In the genomic region with DNA sequence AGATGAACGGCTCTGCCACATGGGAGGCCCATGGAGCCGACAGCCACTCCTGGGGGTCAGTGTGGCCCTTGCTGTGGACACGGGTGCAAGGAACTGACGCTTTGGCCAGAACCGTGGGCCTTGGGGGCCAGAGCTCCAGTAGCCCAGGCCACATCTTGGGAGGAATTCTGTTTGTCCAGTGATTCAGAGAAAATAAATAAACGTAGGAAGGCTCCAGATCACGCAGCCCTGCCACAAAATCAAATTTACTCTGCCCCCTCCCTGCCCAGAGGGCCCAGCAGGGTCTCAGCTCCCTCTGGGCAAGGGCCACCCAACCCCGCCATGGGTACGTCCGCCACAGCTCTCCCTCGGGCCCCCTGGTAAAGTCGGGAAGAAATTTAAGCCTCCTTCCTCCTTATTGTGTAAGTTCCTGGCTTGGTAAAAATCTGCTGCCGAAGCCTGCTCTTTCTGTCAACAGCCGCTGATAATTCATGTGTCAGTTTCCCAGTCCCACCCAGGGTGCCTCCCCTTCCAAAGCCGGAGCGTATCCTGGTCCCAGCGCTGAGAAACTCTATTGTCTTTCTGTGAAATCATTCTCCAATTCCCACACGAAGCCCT, we compare ENCODE assay signal across 15 cellular contexts. TPM values are rescaled to one million over a fixed set of nuclear protein-coding genes. Genes with fewer than 3 reads are reported as not detected.
DNase-seq lines count a peak whose midpoint lies in the region; ATAC-seq, FAIRE-seq and TF ChIP-seq lines count a peak whose summit lies in the region.
"Had no signal": no experiment of that assay in that cellular context is flagged by ENCODE, and none has a peak within 500 bp of the region (broad histone marks: within the 10 kb centered on the region; RNA-seq: fewer than 3 reads in every experiment).

No MANE protein-coding gene starts in this region.

- TF ChIP-seq POLR2A in A549 (IDR thresholded peaks at IDR 0.05; ENCODE audit: low read length) (no peak), right lobe of liver (IDR thresholded peaks at IDR 0.05) (no peak), GM12892 (IDR thresholded peaks at IDR 0.05; ENCODE audit: low read depth, low read length) (no peak)

- H3K9me3 Mint-ChIP-seq in stimulated activated effector memory CD8-positive, alpha-beta T cell treated with anti-CD3 and anti-CD28 coated beads, Interleukin-12 subunit alpha, Interleukin-12 subunit beta, amount 100 ng/mL, for 72 hours = no peaks in the 10 kb centered on the region
- H3K9me3 Mint-ChIP-seq: IgD-negative memory B cell had no signal

- peak in 1 of 2 experiments; percentile 40; a peak in 3 of 5 replicates for TF ChIP-seq RAD21 in A549 (conservative IDR thresholded peaks at IDR 0.05 in 1 of 2, IDR thresholded peaks at IDR 0.05 in 1 of 2)

- no peak overlapping the region for H3K4me3 Mint-ChIP-seq in stimulated activated effector memory CD8-positive, alpha-beta T cell treated with anti-CD3 and anti-CD28 coated beads, Interleukin-12 subunit alpha, Interleukin-12 subunit beta, amount 100 ng/mL, for 72 hours
- H3K4me3 Mint-ChIP-seq: brain; CD8-positive, alpha-beta memory T cell; IgD-negative memory B cell; stimulated activated naive CD8-positive, alpha-beta T cell treated with anti-CD3 and anti-CD28 coated beads, Interleukin-15, Interleukin-2, amounts not matched to agents 100 ng/mL and 50 ng/mL, for 24 hours had no signal

- no peaks in the 10 kb centered on the region for H3K36me3 ChIP-seq in GM23248 (ENCODE audit: low read depth)
- H3K36me3 ChIP-seq in right lobe of liver = no peaks in the 10 kb centered on the region
- H3K36me3 ChIP-seq: gastroesophageal sphincter had no signal

- in situ Hi-C loops in GM23248 (cut with MboI) = no loop called here

- WGBS in A549 (ENCODE audit: missing lambda C conversion rate) = 4% methylated on average over 15 of the region's 18 CpGs
- WGBS in GM23248 (ENCODE audit: low coverage in 1 of 2, low lambda C conversion rate in 2 of 2, missing lambda C conversion rate in 2 of 2), 2 experiments = 8 to 10% methylated on average over 18 of the region's 18 CpGs
- 29% methylated on average over 13 of the region's 18 CpGs for WGBS in right lobe of liver (ENCODE audit: insufficient coverage, low coverage, low lambda C conversion rate, missing lambda C conversion rate)

- H3K9me3 ChIP-seq in A549 (peaks cover 6% of the 10 kb centered on the region; the same call in 1 of the 3 replicates), GM23248 (ENCODE audit: low read depth) (no peaks in the 10 kb centered on the region), right lobe of liver (no peaks in the 10 kb centered on the region)
- H3K9me3 ChIP-seq: gastroesophageal sphincter had no signal

- H3K79me2 ChIP-seq in GM23248 (ENCODE audit: insufficient read depth) = no peaks in the 10 kb centered on the region

- POLR2A ChIA-PET in A549 (lab: Yijun Ruan, JAX) = no interaction called here

- H3K27ac ChIP-seq in A549 (peak overlapping the region; percentile 97 to 99), GM23248 (no peak overlapping the region), right lobe of liver (no peak overlapping the region)
- H3K27ac ChIP-seq: gastroesophageal sphincter had no signal

- TF ChIP-seq CTCF in A549 (IDR thresholded peaks at IDR 0.05) = no peak
- no peak for TF ChIP-seq CTCF in cardiac fibroblast (IDR thresholded peaks at IDR 0.05; ENCODE audit: low read depth, low read length)
- no peak for TF ChIP-seq CTCF in right lobe of liver (IDR thresholded peaks at IDR 0.05)

- TF ChIP-seq EP300 in A549 (IDR thresholded peaks at IDR 0.05) = peak; percentile 93 to 95; a peak in 4 of 5 replicates

- no peak overlapping the region for H3K27ac Mint-ChIP-seq in stimulated activated effector memory CD8-positive, alpha-beta T cell treated with anti-CD3 and anti-CD28 coated beads, Interleukin-12 subunit alpha, Interleukin-12 subunit beta, amount 100 ng/mL, for 72 hours
- H3K27ac Mint-ChIP-seq: IgD-negative memory B cell; stimulated activated naive CD8-positive, alpha-beta T cell treated with anti-CD3 and anti-CD28 coated beads, Interleukin-15, Interleukin-2, amounts not matched to agents 100 ng/mL and 50 ng/mL, for 24 hours had no signal

- no peaks in the 10 kb centered on the region for H3K27me3 ChIP-seq in GM23248 (replicated peaks; ENCODE audit: insufficient read depth)
- H3K27me3 ChIP-seq in right lobe of liver = no peaks in the 10 kb centered on the region

- H3K4me1 ChIP-seq in A549 (peaks cover 50% of the 10 kb centered on the region), GM23248 (ENCODE audit: insufficient read depth) (peaks cover 8% of the 10 kb centered on the region; the same call in 1 of the 2 replicates), right lobe of liver (no peaks in the 10 kb centered on the region)

- ATAC-seq in A549 (peak; percentile 19 to 54; a peak in 5 of 6 replicates), right lobe of liver (peak in 3 of 4 donors; percentile 13 to 44 (median 29)), GM18520 (IDR thresholded peaks at IDR 0.05; ENCODE audit: unreplicated experiment) (no peak)
- ATAC-seq in stimulated activated effector memory CD8-positive, alpha-beta T cell treated with anti-CD3 and anti-CD28 coated beads, Interleukin-12 subunit alpha, Interleukin-12 subunit beta, amount 100 ng/mL, for 72 hours = no peak
- ATAC-seq: gastroesophageal sphincter had no signal

- H3K9ac ChIP-seq in GM23248 = peak overlapping the region; percentile 19; the same call in 1 of the 2 replicates

- H4K20me1 ChIP-seq in GM23248 (ENCODE audit: insufficient read depth) = no peaks in the 10 kb centered on the region

- H3K4me3 ChIP-seq in A549 = no peak overlapping the region; the same call in 2 of the 3 replicates
- no peak overlapping the region for H3K4me3 ChIP-seq in GM23248
- H3K4me3 ChIP-seq in cardiac fibroblast (replicated peaks in 1 of 2; ENCODE audit: low read depth in 2 of 2, low read length in 2 of 2) = no peak overlapping the region
- no peak overlapping the region for H3K4me3 ChIP-seq in right lobe of liver
- H3K4me3 ChIP-seq: gastroesophageal sphincter had no signal

- FAIRE-seq in A549 (lab: Jason Lieb, UNC) (peak; percentile 7), GM12892 (lab: Jason Lieb, UNC) (no peak)

- H2AFZ ChIP-seq in GM23248 = peak overlapping the region; percentile 44

- H3K4me1 Mint-ChIP-seq in stimulated activated effector memory CD8-positive, alpha-beta T cell treated with anti-CD3 and anti-CD28 coated beads, Interleukin-12 subunit alpha, Interleukin-12 subunit beta, amount 100 ng/mL, for 72 hours = peaks cover 10% of the 10 kb centered on the region

- CTCF ChIA-PET in A549 (lab: Yijun Ruan, JAX) = interaction anchor here (1.5 kb wide), 1 partner anchor 100 kb away, joined by 3 read pairs; no protein-coding TSS in a partner anchor

- H3K4me2 ChIP-seq in A549 (peak overlapping the region; percentile 91), GM23248 (ENCODE audit: unreplicated experiment) (no peak overlapping the region)

- H3K9me2 ChIP-seq in GM23248 (ENCODE audit: insufficient read depth) = no peaks in the 10 kb centered on the region

- DNase-seq in A549 (ENCODE audit: low read depth in 1 of 2, low spot score in 1 of 2) (peak in 1 of 2 experiments; percentile 93), GM23248 (peak; percentile 62), cardiac fibroblast (ENCODE audit: low read depth in 2 of 2) (peak; percentile 69 to 82), right lobe of liver (peak in 2 of 3 donors; percentile 24 to 43), GM12892 (ENCODE audit: insufficient read length) (no peak)
- DNase-seq in stimulated activated effector memory CD8-positive, alpha-beta T cell treated with anti-CD3 and anti-CD28 coated beads, Interleukin-12 subunit alpha, Interleukin-12 subunit beta, amount 100 ng/mL, for 72 hours (ENCODE audit: low spot score in 2 of 2) = no peak
- no peak for DNase-seq in stimulated activated CD4-positive, alpha-beta T cell treated with anti-CD3 and anti-CD28 coated beads, Interleukin-4, amount 100 ng/mL, for 4 hours
- DNase-seq: CD8-positive, alpha-beta memory T cell; NCI-H524 had no signal

- intact Hi-C loops in right lobe of liver (cut with DNase I) = no loop called here

- H3F3A ChIP-seq in GM23248 (ENCODE audit: insufficient read depth) = peaks cover 9% of the 10 kb centered on the region

- H3K36me3 Mint-ChIP-seq in stimulated activated effector memory CD8-positive, alpha-beta T cell treated with anti-CD3 and anti-CD28 coated beads, Interleukin-12 subunit alpha, Interleukin-12 subunit beta, amount 100 ng/mL, for 72 hours = no peaks in the 10 kb centered on the region
- H3K36me3 Mint-ChIP-seq: brain, IgD-negative memory B cell had no signal

TF ChIP-seq in A549, 52 proteins besides CTCF, POLR2A, EP300 and RAD21 (continues in another document):
- TF ChIP-seq, protein P1, sequence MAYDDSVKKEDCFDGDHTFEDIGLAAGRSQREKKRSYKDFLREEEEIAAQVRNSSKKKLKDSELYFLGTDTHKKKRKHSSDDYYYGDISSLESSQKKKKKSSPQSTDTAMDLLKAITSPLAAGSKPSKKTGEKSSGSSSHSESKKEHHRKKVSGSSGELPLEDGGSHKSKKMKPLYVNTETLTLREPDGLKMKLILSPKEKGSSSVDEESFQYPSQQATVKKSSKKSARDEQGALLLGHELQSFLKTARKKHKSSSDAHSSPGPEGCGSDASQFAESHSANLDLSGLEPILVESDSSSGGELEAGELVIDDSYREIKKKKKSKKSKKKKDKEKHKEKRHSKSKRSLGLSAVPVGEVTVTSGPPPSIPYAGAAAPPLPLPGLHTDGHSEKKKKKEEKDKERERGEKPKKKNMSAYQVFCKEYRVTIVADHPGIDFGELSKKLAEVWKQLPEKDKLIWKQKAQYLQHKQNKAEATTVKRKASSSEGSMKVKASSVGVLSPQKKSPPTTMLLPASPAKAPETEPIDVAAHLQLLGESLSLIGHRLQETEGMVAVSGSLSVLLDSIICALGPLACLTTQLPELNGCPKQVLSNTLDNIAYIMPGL (CRISPR knock-in tag; IDR thresholded peaks at IDR 0.05; ENCODE audit: borderline replicate concordance) = no peak
- TF ChIP-seq, protein P2, sequence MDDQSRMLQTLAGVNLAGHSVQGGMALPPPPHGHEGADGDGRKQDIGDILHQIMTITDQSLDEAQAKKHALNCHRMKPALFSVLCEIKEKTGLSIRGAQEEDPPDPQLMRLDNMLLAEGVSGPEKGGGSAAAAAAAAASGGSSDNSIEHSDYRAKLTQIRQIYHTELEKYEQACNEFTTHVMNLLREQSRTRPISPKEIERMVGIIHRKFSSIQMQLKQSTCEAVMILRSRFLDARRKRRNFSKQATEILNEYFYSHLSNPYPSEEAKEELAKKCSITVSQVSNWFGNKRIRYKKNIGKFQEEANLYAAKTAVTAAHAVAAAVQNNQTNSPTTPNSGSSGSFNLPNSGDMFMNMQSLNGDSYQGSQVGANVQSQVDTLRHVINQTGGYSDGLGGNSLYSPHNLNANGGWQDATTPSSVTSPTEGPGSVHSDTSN (IDR thresholded peaks at IDR 0.05) = peak; percentile 77; the same call in 1 of the 2 replicates

RNA-seq across cellular contexts. Expression of a gene that starts 6.9 kb away (rescaled TPM):
- polyA plus RNA-seq in A549 (2011; rRNA removed) (7.4 and 24.5 TPM in 2 replicates), A549 (2017; fragmentation: RNase III; extraction: RNeasy Plus Mini Kit Qiagen cat#74134 plus additional on column Dnase treatment) (0.18 to 0.55 TPM (median 0.18 TPM) in 3 replicates), GM23248 (2016; fragmentation: Nextera tagmentation; extraction: Ambion mirVana) (not detected in 2 replicates)
- polyA plus RNA-seq in A549 (2012; cell fraction: cytosol; rRNA removed) = 10.8 and 14.4 TPM in 2 replicates
- 48.3 and 55.5 TPM in 2 replicates for polyA plus RNA-seq in A549 (2012; cell fraction: nucleus; rRNA removed)
- polyA minus RNA-seq in A549 (2011; rRNA and poly(A)+ RNA removed) = 26.6 and 31.9 TPM in 2 replicates
- total RNA-seq in GM23248 (2014; rRNA removed; shearing (Covaris generic)) = not detected in 2 replicates
- not detected for total RNA-seq in right lobe of liver
- polyA plus RNA-seq in GM12892 (2012; ENCODE audit: missing spikeins) = not detected
- total RNA-seq: CD8-positive, alpha-beta memory T cell; T-helper 1 cell treated with Interleukin-12 subunit alpha and Interleukin-12 subunit beta and Interleukin-4 antibody, amounts not matched to agents 30 ng/mL and 1 ng/mL, for 36 hours had no signal
- polyA plus RNA-seq: CD8-positive, alpha-beta memory T cell; IgD-negative memory B cell had no signal

Comparison
In these comparisons a context has a peak if more than half of its experiments do, and no peak if none do; other contexts are left out.
1. ATAC-seq: peak in A549 (2 of 2) and right lobe of liver (3 of 4); none in stimulated activated effector memory CD8-positive, alpha-beta T cell treated with anti-CD3 and anti-CD28 coated beads, Interleukin-12 subunit alpha, Interleukin-12 subunit beta, amount 100 ng/mL, for 72 hours (single experiment) and GM18520 (single experiment).
2. DNase-seq: peak in GM23248 (single experiment), cardiac fibroblast (2 of 2) and right lobe of liver (2 of 3); none in stimulated activated effector memory CD8-positive, alpha-beta T cell treated with anti-CD3 and anti-CD28 coated beads, Interleukin-12 subunit alpha, Interleukin-12 subunit beta, amount 100 ng/mL, for 72 hours (0 of 2), GM12892 (single experiment) and stimulated activated CD4-positive, alpha-beta T cell treated with anti-CD3 and anti-CD28 coated beads, Interleukin-4, amount 100 ng/mL, for 4 hours (0 of 2).
3. H3K27ac ChIP-seq: peak in A549 (2 of 2); none in GM23248 (single experiment) and right lobe of liver (0 of 3).